Comparison of ENCODE assay signal across 7 cellular contexts in genomic region chrX:30653415-30654131, GRCh38. TPM values are rescaled to one million over a fixed set of nuclear protein-coding genes. Genes with fewer than 3 reads are reported as not detected.
A peak's percentile ranks its signal among the peaks of the same experiment; 100 is the strongest.
DNase-seq lines count a peak whose midpoint lies in the region; ATAC-seq and TF ChIP-seq lines count a peak whose summit lies in the region.

TSS of gene GK (plus strand) at chrX:30653423. CDS start at chrX:30653538, 115 bp downstream.

- no peaks in the 10 kb centered on the region for H3K9me3 Mint-ChIP-seq in activated naive CD4-positive, alpha-beta T cell treated with anti-CD3 and anti-CD28 coated beads, Interleukin-2, amount 50 U/mL, for 72 hours

- no peaks in the 10 kb centered on the region for H3K27me3 ChIP-seq in MG63
- H3K27me3 ChIP-seq in rectal smooth muscle tissue (ENCODE audit: control insufficient read depth, insufficient read depth, low read length): peaks cover 3% of the 10 kb centered on the region

- peak within 1 kb of the TSS; percentile 66 for H3K27ac ChIP-seq in rectal smooth muscle tissue (ENCODE audit: low read depth, low read length)

- DNase-seq in GM12865 (ENCODE audit: low read depth) (peak; percentile 47), MG63 (no peak), left ventricle myocardium superior (peak; percentile 34)
- DNase-seq in activated naive CD4-positive, alpha-beta T cell treated with anti-CD3 and anti-CD28 coated beads, Interleukin-2, amount 50 U/mL, for 72 hours (ENCODE audit: low spot score in 2 of 2): peak; percentile 30 to 66

- peak within 1 kb of the TSS; percentile 79 for H3K4me3 ChIP-seq in GM12865 (ENCODE audit: low read depth, low read length)
- H3K4me3 ChIP-seq in MG63: peak within 1 kb of the TSS; percentile 60
- H3K4me3 ChIP-seq in rectal smooth muscle tissue (ENCODE audit: low read length): peak within 1 kb of the TSS; percentile 84

- intact Hi-C loops in left ventricle myocardium superior (cut with micrococcal nuclease): no loop called here

- peak within 1 kb of the TSS; percentile 77 for H3K9ac ChIP-seq in rectal smooth muscle tissue (ENCODE audit: low read length)

- H3K36me3 Mint-ChIP-seq in activated naive CD4-positive, alpha-beta T cell treated with anti-CD3 and anti-CD28 coated beads, Interleukin-2, amount 50 U/mL, for 72 hours: peaks cover 6 to 27% of the 10 kb centered on the region in 2 donors

- H3K4me1 ChIP-seq in rectal smooth muscle tissue (ENCODE audit: control insufficient read depth, insufficient read depth, low read length): no peaks in the 10 kb centered on the region

- TF ChIP-seq CTCF in GM12865 (IDR thresholded peaks at IDR 0.05; ENCODE audit: insufficient read depth, low read depth, low read length, missing control alignments): no peak

- no peaks in the 10 kb centered on the region for H3K9me3 ChIP-seq in MG63

- no peaks in the 10 kb centered on the region for H3K36me3 ChIP-seq in MG63
- H3K36me3 ChIP-seq in rectal smooth muscle tissue (ENCODE audit: control insufficient read depth, insufficient read depth, low read length): no peaks in the 10 kb centered on the region

- peak within 1 kb of the TSS; percentile 98 to 99 for H3K27ac Mint-ChIP-seq in activated naive CD4-positive, alpha-beta T cell treated with anti-CD3 and anti-CD28 coated beads, Interleukin-2, amount 50 U/mL, for 72 hours

- ATAC-seq in GM21786 (IDR thresholded peaks at IDR 0.05; ENCODE audit: unreplicated experiment) (peak; percentile 4), left ventricle myocardium superior (peak; percentile 52), HG03469 (IDR thresholded peaks at IDR 0.05; ENCODE audit: unreplicated experiment) (no peak)
- ATAC-seq in activated naive CD4-positive, alpha-beta T cell treated with anti-CD3 and anti-CD28 coated beads, Interleukin-2, amount 50 U/mL, for 72 hours: peak in 1 of 2 donors; percentile 3

RNA-seq across cellular contexts. Expression of gene GK, which starts in this region (rescaled TPM):
- total RNA-seq in MG63 (2014; rRNA removed; shearing (Covaris generic); ENCODE audit: low replicate concordance): 4.1 and 5.5 TPM in 2 replicates
- total RNA-seq in activated naive CD4-positive, alpha-beta T cell treated with anti-CD3 and anti-CD28 coated beads, Interleukin-2, amount 50 U/mL, for 72 hours: 100 to 1,000 TPM in 1 of 2 donors, 10 to 100 TPM in 1; 53.1 to 147 TPM
- 8.2 TPM for total RNA-seq in left ventricle myocardium superior
